Comparison of ENCODE assay signal across 1 cellular context in the genomic region with DNA sequence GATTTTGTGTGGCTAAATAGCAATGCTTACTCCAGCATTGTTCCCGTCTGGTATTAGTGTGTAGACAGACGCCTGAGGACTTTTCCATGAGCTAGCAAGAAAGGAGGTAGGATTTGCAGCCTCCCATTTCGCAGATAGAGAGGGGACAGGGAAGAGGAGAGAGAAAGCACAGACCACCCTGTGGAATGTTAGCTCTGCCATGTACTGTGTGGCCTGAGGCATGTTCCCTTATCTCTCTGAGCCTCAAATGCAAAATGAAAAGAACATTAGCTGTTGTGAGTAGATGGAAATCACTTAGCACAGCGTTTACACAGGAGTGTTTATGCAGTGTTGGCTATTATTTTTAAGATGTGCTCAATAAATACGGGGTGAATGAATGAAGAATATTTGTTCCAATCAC.
TF ChIP-seq lines count a peak whose summit lies in the region.

No MANE protein-coding gene starts in this region.

TF ChIP-seq in GM23338, 12 proteins besides CTCF, POLR2A, EP300 and RAD21 (continued from another document):
- TF ChIP-seq, protein P1, sequence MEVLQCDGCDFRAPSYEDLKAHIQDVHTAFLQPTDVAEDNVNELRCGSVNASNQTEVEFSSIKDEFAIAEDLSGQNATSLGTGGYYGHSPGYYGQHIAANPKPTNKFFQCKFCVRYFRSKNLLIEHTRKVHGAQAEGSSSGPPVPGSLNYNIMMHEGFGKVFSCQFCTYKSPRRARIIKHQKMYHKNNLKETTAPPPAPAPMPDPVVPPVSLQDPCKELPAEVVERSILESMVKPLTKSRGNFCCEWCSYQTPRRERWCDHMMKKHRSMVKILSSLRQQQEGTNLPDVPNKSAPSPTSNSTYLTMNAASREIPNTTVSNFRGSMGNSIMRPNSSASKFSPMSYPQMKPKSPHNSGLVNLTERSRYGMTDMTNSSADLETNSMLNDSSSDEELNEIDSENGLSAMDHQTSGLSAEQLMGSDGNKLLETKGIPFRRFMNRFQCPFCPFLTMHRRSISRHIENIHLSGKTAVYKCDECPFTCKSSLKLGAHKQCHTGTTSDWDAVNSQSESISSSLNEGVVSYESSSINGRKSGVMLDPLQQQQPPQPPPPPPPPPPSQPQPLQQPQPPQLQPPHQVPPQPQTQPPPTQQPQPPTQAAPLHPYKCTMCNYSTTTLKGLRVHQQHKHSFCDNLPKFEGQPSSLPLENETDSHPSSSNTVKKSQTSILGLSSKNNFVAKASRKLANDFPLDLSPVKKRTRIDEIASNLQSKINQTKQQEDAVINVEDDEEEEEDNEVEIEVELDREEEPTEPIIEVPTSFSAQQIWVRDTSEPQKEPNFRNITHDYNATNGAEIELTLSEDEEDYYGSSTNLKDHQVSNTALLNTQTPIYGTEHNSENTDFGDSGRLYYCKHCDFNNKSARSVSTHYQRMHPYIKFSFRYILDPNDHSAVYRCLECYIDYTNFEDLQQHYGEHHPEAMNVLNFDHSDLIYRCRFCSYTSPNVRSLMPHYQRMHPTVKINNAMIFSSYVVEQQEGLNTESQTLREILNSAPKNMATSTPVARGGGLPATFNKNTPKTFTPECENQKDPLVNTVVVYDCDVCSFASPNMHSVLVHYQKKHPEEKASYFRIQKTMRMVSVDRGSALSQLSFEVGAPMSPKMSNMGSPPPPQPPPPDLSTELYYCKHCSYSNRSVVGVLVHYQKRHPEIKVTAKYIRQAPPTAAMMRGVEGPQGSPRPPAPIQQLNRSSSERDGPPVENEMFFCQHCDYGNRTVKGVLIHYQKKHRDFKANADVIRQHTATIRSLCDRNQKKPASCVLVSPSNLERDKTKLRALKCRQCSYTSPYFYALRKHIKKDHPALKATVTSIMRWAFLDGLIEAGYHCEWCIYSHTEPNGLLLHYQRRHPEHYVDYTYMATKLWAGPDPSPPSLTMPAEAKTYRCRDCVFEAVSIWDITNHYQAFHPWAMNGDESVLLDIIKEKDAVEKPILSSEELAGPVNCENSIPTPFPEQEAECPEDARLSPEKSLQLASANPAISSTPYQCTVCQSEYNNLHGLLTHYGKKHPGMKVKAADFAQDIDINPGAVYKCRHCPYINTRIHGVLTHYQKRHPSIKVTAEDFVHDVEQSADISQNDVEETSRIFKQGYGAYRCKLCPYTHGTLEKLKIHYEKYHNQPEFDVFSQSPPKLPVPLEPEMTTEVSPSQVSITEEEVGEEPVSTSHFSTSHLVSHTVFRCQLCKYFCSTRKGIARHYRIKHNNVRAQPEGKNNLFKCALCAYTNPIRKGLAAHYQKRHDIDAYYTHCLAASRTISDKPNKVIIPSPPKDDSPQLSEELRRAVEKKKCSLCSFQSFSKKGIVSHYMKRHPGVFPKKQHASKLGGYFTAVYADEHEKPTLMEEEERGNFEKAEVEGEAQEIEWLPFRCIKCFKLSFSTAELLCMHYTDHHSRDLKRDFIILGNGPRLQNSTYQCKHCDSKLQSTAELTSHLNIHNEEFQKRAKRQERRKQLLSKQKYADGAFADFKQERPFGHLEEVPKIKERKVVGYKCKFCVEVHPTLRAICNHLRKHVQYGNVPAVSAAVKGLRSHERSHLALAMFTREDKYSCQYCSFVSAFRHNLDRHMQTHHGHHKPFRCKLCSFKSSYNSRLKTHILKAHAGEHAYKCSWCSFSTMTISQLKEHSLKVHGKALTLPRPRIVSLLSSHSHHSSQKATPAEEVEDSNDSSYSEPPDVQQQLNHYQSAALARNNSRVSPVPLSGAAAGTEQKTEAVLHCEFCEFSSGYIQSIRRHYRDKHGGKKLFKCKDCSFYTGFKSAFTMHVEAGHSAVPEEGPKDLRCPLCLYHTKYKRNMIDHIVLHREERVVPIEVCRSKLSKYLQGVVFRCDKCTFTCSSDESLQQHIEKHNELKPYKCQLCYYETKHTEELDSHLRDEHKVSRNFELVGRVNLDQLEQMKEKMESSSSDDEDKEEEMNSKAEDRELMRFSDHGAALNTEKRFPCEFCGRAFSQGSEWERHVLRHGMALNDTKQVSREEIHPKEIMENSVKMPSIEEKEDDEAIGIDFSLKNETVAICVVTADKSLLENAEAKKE (CRISPR knock-in tag; IDR thresholded peaks at IDR 0.05), result no peak
- no peak for TF ChIP-seq NANOG (IDR thresholded peaks at IDR 0.05; ENCODE audit: borderline replicate concordance)
